In the genomic region with DNA sequence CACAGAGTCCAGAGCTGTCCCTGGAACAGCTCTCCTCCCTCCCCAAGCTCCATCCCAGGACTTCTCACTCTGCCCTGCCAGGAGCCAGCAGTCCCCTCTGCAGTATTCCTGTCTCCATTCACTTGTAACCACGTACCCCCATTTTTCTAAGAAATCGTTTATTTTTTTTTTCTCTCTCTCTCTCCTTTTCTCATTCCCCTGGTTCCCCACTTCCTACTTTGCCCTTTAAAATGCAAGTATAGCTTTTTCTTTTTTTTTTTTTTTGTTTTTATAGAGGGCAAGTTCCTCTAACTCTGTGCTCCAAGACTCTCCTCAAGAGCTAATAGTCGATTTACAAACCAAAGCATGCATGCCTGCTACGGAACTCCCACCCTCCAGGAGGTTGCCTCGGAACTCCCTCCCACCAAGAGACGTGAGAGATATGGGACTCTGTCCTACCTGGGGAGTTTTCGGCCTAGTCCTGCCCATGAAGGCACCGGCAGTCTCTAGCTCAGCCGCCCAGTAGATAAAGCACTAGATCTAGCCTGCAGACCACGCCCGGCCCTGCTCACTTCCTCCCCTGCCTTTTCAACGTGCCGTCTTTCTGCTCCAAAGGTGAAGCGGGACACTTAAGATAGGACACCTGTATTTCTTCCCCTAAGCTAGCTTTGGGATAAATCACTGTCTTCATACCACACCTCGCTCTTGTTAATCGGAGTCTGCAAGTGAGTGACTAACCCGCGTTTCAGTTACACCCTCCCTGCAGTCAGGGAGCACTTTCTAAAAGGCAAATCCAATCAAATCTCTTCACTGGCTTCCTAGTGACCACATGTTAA, we compare ENCODE assay signal across 10 cellular contexts. TPM values are rescaled to one million over a fixed set of nuclear protein-coding genes. Genes with fewer than 3 reads are reported as not detected.
A peak's percentile ranks its signal among the peaks of the same experiment; 100 is the strongest.
DNase-seq lines count a peak whose midpoint lies in the region; ATAC-seq, FAIRE-seq and TF ChIP-seq lines count a peak whose summit lies in the region.
"Had no signal": no experiment of that assay in that cellular context is flagged by ENCODE, and none has a peak within 500 bp of the region (broad histone marks: within the 10 kb centered on the region; RNA-seq: fewer than 3 reads in every experiment).

No MANE protein-coding gene starts in this region.

- H3K27ac ChIP-seq in lower lobe of right lung = no peak overlapping the region
- H3K27ac ChIP-seq: SK-N-MC had no signal

- H3K9me3 ChIP-seq in lower lobe of right lung = no peaks in the 10 kb centered on the region
- H3K9me3 ChIP-seq in HAP-1 = no peaks in the 10 kb centered on the region
- H3K9me3 ChIP-seq: BE2C had no signal

- peak; percentile 19 for DNase-seq in stimulated activated CD4-positive, alpha-beta T cell treated with anti-CD3 and anti-CD28 coated beads, Interleukin-4, amount 100 ng/mL, for 24 hours
- DNase-seq in stimulated activated CD4-positive, alpha-beta T cell treated with anti-CD3 and anti-CD28 coated beads, Interleukin-4, amount 100 ng/mL, for 1 hour = no peak
- DNase-seq in WTC11 (ENCODE audit: low spot score) (no peak), fibroblast of villous mesenchyme (ENCODE audit: low read depth) (no peak), GM19239 (ENCODE audit: insufficient read length, low spot score) (no peak), lower lobe of right lung (no peak), NCI-H1048 (lab: John Stamatoyannopoulos, UW) (no peak), HAP-1 (ENCODE audit: low spot score in 2 of 2) (no peak)
- DNase-seq: BE2C had no signal

- H3K4me1 ChIP-seq in lower lobe of right lung (no peaks in the 10 kb centered on the region), HAP-1 (no peaks in the 10 kb centered on the region)
- H3K4me1 ChIP-seq: BE2C had no signal

- no peaks in the 10 kb centered on the region for H3K36me3 Mint-ChIP-seq in WTC11

- POLR2A ChIA-PET in WTC11 (lab: Charles Lee) = no interaction called here

- CTCF ChIA-PET in WTC11 (lab: Charles Lee) = interaction anchor here (0.8 to 1.3 kb wide), 3 partner anchors 29 to 244 kb away, joined by 5 read pairs; no protein-coding TSS in a partner anchor

- intact Hi-C loops in lower lobe of right lung (cut with DNase I) = no loop called here

- no peak for TF ChIP-seq CTCF in WTC11 (IDR thresholded peaks at IDR 0.05)
- TF ChIP-seq CTCF in fibroblast of villous mesenchyme (IDR thresholded peaks at IDR 0.05; ENCODE audit: insufficient read depth, low read depth, low read length) = no peak
- no peak for TF ChIP-seq CTCF in lower lobe of right lung (IDR thresholded peaks at IDR 0.05)

- H3K4me1 Mint-ChIP-seq in WTC11 = peaks cover 24% of the 10 kb centered on the region

- H3K9me3 Mint-ChIP-seq in WTC11 = no peaks in the 10 kb centered on the region

- H3K4me3 ChIP-seq in fibroblast of villous mesenchyme (ENCODE audit: low read depth, low read length) = peak overlapping the region; percentile 23
- no peak overlapping the region for H3K4me3 ChIP-seq in lower lobe of right lung
- no peak overlapping the region for H3K4me3 ChIP-seq in HAP-1
- H3K4me3 ChIP-seq: SK-N-MC had no signal

- no peaks in the 10 kb centered on the region for H3K36me3 ChIP-seq in lower lobe of right lung
- no peaks in the 10 kb centered on the region for H3K36me3 ChIP-seq in HAP-1 (replicated peaks)
- H3K36me3 ChIP-seq: BE2C had no signal

- FAIRE-seq in GM19239 (lab: Jason Lieb, UNC) = no peak

- H3K4me3 Mint-ChIP-seq in WTC11 = peak overlapping the region; percentile 11

- no peak overlapping the region for H3K27ac Mint-ChIP-seq in WTC11

- no peaks in the 10 kb centered on the region; the same call in 1 of the 2 replicates for H3K27me3 Mint-ChIP-seq in WTC11 (ENCODE audit: low read depth)

- in situ Hi-C loops in HAP-1 (cut with MboI; ENCODE audit: low sequenced_read_pairs) = no loop called here

- ATAC-seq in WTC11 (peak; percentile 57), lower lobe of right lung (no peak)

- H3K27me3 ChIP-seq in lower lobe of right lung (ENCODE audit: low read depth) (peaks cover 4% of the 10 kb centered on the region), HAP-1 (ENCODE audit: low read depth) (peaks cover 3% of the 10 kb centered on the region; the same call in 1 of the 2 replicates)
- H3K27me3 ChIP-seq: BE2C had no signal

TF ChIP-seq in WTC11, 78 proteins besides CTCF, POLR2A, EP300 and RAD21:
- TF ChIP-seq, protein P1, sequence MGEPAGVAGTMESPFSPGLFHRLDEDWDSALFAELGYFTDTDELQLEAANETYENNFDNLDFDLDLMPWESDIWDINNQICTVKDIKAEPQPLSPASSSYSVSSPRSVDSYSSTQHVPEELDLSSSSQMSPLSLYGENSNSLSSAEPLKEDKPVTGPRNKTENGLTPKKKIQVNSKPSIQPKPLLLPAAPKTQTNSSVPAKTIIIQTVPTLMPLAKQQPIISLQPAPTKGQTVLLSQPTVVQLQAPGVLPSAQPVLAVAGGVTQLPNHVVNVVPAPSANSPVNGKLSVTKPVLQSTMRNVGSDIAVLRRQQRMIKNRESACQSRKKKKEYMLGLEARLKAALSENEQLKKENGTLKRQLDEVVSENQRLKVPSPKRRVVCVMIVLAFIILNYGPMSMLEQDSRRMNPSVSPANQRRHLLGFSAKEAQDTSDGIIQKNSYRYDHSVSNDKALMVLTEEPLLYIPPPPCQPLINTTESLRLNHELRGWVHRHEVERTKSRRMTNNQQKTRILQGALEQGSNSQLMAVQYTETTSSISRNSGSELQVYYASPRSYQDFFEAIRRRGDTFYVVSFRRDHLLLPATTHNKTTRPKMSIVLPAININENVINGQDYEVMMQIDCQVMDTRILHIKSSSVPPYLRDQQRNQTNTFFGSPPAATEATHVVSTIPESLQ (CRISPR knock-in tag; IDR thresholded peaks at IDR 0.05) = no peak
- TF ChIP-seq, protein P2, sequence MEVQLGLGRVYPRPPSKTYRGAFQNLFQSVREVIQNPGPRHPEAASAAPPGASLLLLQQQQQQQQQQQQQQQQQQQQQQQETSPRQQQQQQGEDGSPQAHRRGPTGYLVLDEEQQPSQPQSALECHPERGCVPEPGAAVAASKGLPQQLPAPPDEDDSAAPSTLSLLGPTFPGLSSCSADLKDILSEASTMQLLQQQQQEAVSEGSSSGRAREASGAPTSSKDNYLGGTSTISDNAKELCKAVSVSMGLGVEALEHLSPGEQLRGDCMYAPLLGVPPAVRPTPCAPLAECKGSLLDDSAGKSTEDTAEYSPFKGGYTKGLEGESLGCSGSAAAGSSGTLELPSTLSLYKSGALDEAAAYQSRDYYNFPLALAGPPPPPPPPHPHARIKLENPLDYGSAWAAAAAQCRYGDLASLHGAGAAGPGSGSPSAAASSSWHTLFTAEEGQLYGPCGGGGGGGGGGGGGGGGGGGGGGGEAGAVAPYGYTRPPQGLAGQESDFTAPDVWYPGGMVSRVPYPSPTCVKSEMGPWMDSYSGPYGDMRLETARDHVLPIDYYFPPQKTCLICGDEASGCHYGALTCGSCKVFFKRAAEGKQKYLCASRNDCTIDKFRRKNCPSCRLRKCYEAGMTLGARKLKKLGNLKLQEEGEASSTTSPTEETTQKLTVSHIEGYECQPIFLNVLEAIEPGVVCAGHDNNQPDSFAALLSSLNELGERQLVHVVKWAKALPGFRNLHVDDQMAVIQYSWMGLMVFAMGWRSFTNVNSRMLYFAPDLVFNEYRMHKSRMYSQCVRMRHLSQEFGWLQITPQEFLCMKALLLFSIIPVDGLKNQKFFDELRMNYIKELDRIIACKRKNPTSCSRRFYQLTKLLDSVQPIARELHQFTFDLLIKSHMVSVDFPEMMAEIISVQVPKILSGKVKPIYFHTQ (CRISPR knock-in tag; IDR thresholded peaks at IDR 0.05) = no peak
- TF ChIP-seq ZNF219 (CRISPR knock-in tag; IDR thresholded peaks at IDR 0.05; ENCODE audit: borderline replicate concordance) (no peak), TEAD4 (CRISPR knock-in tag; IDR thresholded peaks at IDR 0.05) (no peak)
- TF ChIP-seq, protein P3, sequence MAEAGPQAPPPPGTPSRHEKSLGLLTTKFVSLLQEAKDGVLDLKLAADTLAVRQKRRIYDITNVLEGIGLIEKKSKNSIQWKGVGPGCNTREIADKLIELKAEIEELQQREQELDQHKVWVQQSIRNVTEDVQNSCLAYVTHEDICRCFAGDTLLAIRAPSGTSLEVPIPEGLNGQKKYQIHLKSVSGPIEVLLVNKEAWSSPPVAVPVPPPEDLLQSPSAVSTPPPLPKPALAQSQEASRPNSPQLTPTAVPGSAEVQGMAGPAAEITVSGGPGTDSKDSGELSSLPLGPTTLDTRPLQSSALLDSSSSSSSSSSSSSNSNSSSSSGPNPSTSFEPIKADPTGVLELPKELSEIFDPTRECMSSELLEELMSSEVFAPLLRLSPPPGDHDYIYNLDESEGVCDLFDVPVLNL (CRISPR knock-in tag; IDR thresholded peaks at IDR 0.05; ENCODE audit: borderline replicate concordance, low read depth) = no peak
- TF ChIP-seq, protein P4, sequence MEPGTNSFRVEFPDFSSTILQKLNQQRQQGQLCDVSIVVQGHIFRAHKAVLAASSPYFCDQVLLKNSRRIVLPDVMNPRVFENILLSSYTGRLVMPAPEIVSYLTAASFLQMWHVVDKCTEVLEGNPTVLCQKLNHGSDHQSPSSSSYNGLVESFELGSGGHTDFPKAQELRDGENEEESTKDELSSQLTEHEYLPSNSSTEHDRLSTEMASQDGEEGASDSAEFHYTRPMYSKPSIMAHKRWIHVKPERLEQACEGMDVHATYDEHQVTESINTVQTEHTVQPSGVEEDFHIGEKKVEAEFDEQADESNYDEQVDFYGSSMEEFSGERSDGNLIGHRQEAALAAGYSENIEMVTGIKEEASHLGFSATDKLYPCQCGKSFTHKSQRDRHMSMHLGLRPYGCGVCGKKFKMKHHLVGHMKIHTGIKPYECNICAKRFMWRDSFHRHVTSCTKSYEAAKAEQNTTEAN (CRISPR knock-in tag; IDR thresholded peaks at IDR 0.05) = no peak
TF ChIP-seq in WTC11: peak in this region for 0.

RNA-seq across cellular contexts. Expression of gene TNFRSF9, which starts 27.7 kb away (rescaled TPM):
- total RNA-seq in WTC11 (2021) = 0.11 to 0.14 TPM in 2 of 3 replicates, not detected in the other
- total RNA-seq in fibroblast of villous mesenchyme = 0.32 and 0.43 TPM in 2 replicates
- 0.47 TPM for total RNA-seq in lower lobe of right lung

RNA-seq across cellular contexts. Expression of gene PARK7, which starts 48.6 kb away (rescaled TPM):
- total RNA-seq in WTC11 (2021) = 337 to 343 TPM (median 340 TPM) in 3 replicates
- total RNA-seq in fibroblast of villous mesenchyme = 172 and 198 TPM in 2 replicates
- 187 TPM for total RNA-seq in lower lobe of right lung
